23 cellular contexts compared by ENCODE assay signal in the genomic region with DNA sequence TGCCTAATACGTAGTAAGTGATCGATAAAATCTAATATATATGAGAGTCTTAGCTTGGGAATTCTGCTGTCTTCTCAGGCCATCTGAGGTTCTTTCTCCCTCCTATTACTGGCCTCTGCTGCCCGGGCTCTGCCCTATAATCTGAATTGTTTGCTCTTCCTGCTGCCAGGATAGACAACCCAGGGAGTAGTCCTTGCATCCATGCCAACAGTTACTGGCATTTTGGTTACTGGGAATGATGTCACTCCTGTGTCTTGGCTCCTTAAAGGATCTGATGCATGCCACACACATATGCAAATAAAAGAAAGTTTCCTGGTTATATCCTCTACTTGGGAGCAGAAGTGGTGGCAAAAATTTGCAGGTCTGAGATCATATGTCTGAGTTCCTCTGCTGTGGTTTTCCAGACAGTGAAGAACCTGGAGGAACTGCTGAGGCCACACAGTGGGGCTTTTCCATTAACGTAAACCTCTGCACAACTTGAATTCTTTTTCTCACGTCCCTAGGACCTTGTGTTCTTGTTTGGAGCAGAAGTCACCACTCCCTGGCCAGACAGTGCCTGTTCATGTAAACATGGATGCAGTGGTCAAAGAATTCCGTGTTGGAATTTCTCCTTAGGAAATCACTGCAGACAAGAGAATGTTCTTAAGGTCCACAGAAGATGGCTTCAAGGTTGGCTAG.
A peak's percentile ranks its signal among the peaks of the same experiment; 100 is the strongest.
DNase-seq lines count a peak whose midpoint lies in the region; ATAC-seq and TF ChIP-seq lines count a peak whose summit lies in the region.
"Had no signal": no experiment of that assay in that cellular context is flagged by ENCODE, and none has a peak within 500 bp of the region (broad histone marks: within the 10 kb centered on the region; RNA-seq: fewer than 3 reads in every experiment).

No MANE protein-coding gene starts in this region.

- H3K27ac ChIP-seq in C4-2B (peak overlapping the region; percentile 82; the same call in 1 of the 2 replicates), lower lobe of right lung (peak overlapping the region; percentile 34), ascending aorta (no peak overlapping the region)
- H3K27ac ChIP-seq: dorsolateral prefrontal cortex had no signal

- no peaks in the 10 kb centered on the region for H3K4me1 Mint-ChIP-seq in activated T-helper 2 cell treated with anti-CD3 and anti-CD28 coated beads, Interferon-gamma antibody, Interleukin-2, Interleukin-4, amounts not matched to agents 10 μg/mL and 5 μg/mL and 100 μg/mL, durations not matched to agents 14 hours and 24 hours and 36 hours (ENCODE audit: low read depth)
- H3K4me1 Mint-ChIP-seq: memory B cell, T-cell had no signal

- H3K36me3 ChIP-seq in lower lobe of right lung (no peaks in the 10 kb centered on the region), ascending aorta (no peaks in the 10 kb centered on the region)

- H3K27ac Mint-ChIP-seq in activated T-helper 2 cell treated with anti-CD3 and anti-CD28 coated beads, Interferon-gamma antibody, Interleukin-2, Interleukin-4, amounts not matched to agents 10 μg/mL and 5 μg/mL and 100 μg/mL, durations not matched to agents 14 hours and 24 hours and 36 hours = no peak overlapping the region
- H3K27ac Mint-ChIP-seq: activated CD8-positive, alpha-beta T cell treated with anti-CD3 and anti-CD28 coated beads, Interleukin-2, amount 10 ng/mL, durations not matched to agents 7 days and 5 days; memory B cell; stimulated activated memory B cell treated with anti-CD40 and anti-IgM and Interleukin-4, amounts not matched to agents 10 μg/mL and 1 μg/mL and 100 μg/mL, for 72 hours; T-cell had no signal

- H3K4me3 ChIP-seq in choroid plexus epithelial cell (ENCODE audit: low read depth, low read length) (no peak overlapping the region), lower lobe of right lung (no peak overlapping the region), ascending aorta (no peak overlapping the region)
- H3K4me3 ChIP-seq: dorsolateral prefrontal cortex, GM12878, smooth muscle cell had no signal

- ATAC-seq in lower lobe of right lung (peak in 1 of 2 donors; percentile 29), HG03378 (IDR thresholded peaks at IDR 0.05; ENCODE audit: unreplicated experiment) (no peak), GM19328 (IDR thresholded peaks at IDR 0.05; ENCODE audit: unreplicated experiment) (no peak)
- ATAC-seq: activated CD8-positive, alpha-beta T cell treated with anti-CD3 and anti-CD28 coated beads, Interleukin-2, amount 10 ng/mL, durations not matched to agents 7 days and 5 days; GM12878; Right ventricle myocardium inferior; stimulated activated memory B cell treated with anti-CD40 and anti-IgM and Interleukin-4, amounts not matched to agents 10 μg/mL and 1 μg/mL and 100 μg/mL, for 72 hours; T-cell had no signal

- H3K27me3 Mint-ChIP-seq in activated T-helper 2 cell treated with anti-CD3 and anti-CD28 coated beads, Interferon-gamma antibody, Interleukin-2, Interleukin-4, amounts not matched to agents 10 μg/mL and 5 μg/mL and 100 μg/mL, durations not matched to agents 14 hours and 24 hours and 36 hours (ENCODE audit: low read depth) = no peaks in the 10 kb centered on the region
- H3K27me3 Mint-ChIP-seq: T-cell had no signal

- TF ChIP-seq CTCF in C4-2B (conservative IDR thresholded peaks at IDR 0.05) = no peak
- no peak for TF ChIP-seq CTCF in choroid plexus epithelial cell (conservative IDR thresholded peaks at IDR 0.05; ENCODE audit: low read depth, low read length)
- TF ChIP-seq CTCF in lower lobe of right lung (IDR thresholded peaks at IDR 0.05) = no peak
- TF ChIP-seq CTCF in ascending aorta (IDR thresholded peaks at IDR 0.05) = no peak

- H3K4me1 ChIP-seq in lower lobe of right lung = peaks cover 12% of the 10 kb centered on the region
- H3K4me1 ChIP-seq in ascending aorta = no peaks in the 10 kb centered on the region

- intact Hi-C loops in lower lobe of right lung (cut with DNase I) = no loop called here
- intact Hi-C loops in ascending aorta (cut with DNase I) = no loop called here
- intact Hi-C loops in activated T-helper 2 cell treated with anti-CD3 and anti-CD28 coated beads, Interferon-gamma antibody, Interleukin-2, Interleukin-4, amounts not matched to agents 10 μg/mL and 5 μg/mL and 100 μg/mL, durations not matched to agents 14 hours and 24 hours and 36 hours (cut with micrococcal nuclease) = no loop called here

- H3K36me3 Mint-ChIP-seq in activated T-helper 2 cell treated with anti-CD3 and anti-CD28 coated beads, Interferon-gamma antibody, Interleukin-2, Interleukin-4, amounts not matched to agents 10 μg/mL and 5 μg/mL and 100 μg/mL, durations not matched to agents 14 hours and 24 hours and 36 hours (ENCODE audit: low read depth) = no peaks in the 10 kb centered on the region
- H3K36me3 Mint-ChIP-seq: memory B cell; stimulated activated memory B cell treated with anti-CD40 and anti-IgM and Interleukin-4, amounts not matched to agents 10 μg/mL and 1 μg/mL and 100 μg/mL, for 72 hours; T-cell had no signal

- H3K9me3 ChIP-seq in lower lobe of right lung = no peaks in the 10 kb centered on the region
- H3K9me3 ChIP-seq in ascending aorta = no peaks in the 10 kb centered on the region

- H3K4me3 Mint-ChIP-seq in activated T-helper 2 cell treated with anti-CD3 and anti-CD28 coated beads, Interferon-gamma antibody, Interleukin-2, Interleukin-4, amounts not matched to agents 10 μg/mL and 5 μg/mL and 100 μg/mL, durations not matched to agents 14 hours and 24 hours and 36 hours (ENCODE audit: low read depth) = no peak overlapping the region
- H3K4me3 Mint-ChIP-seq: activated CD8-positive, alpha-beta T cell treated with anti-CD3 and anti-CD28 coated beads, Interleukin-2, amount 10 ng/mL, durations not matched to agents 7 days and 5 days; memory B cell; stimulated activated memory B cell treated with anti-CD40 and anti-IgM and Interleukin-4, amounts not matched to agents 10 μg/mL and 1 μg/mL and 100 μg/mL, for 72 hours; T-cell had no signal

- H3K27me3 ChIP-seq in lower lobe of right lung (ENCODE audit: low read depth) (no peaks in the 10 kb centered on the region), ascending aorta (no peaks in the 10 kb centered on the region)

- DNase-seq in NCI-H2029 treated with DMSO at 0.1 percent for 48 hours (lab: John Stamatoyannopoulos, UW) (peak; percentile 72), choroid plexus epithelial cell (ENCODE audit: low read depth) (peak; percentile 57), lower lobe of right lung (no peak), ascending aorta (ENCODE audit: low spot score in 2 of 2) (no peak)
- no peak for DNase-seq in activated T-helper 2 cell treated with anti-CD3 and anti-CD28 coated beads, Interferon-gamma antibody, Interleukin-2, Interleukin-4, amounts not matched to agents 10 μg/mL and 5 μg/mL and 100 μg/mL, durations not matched to agents 14 hours and 24 hours and 36 hours (ENCODE audit: low spot score)
- DNase-seq: activated CD4-positive, CD25-positive, alpha-beta regulatory T cell treated with anti-CD3 and anti-CD28 coated beads, Interleukin-2, amount 50 U/mL, for 72 hours; activated CD8-positive, alpha-beta T cell treated with anti-CD3 and anti-CD28 coated beads, Interleukin-2, amount 10 ng/mL, durations not matched to agents 7 days and 5 days; AML-193; amniotic stem cell; caudate nucleus; DMS53; dorsolateral prefrontal cortex; kidney; NCI-H526; T-cell had no signal

- H3K9me3 Mint-ChIP-seq in activated T-helper 2 cell treated with anti-CD3 and anti-CD28 coated beads, Interferon-gamma antibody, Interleukin-2, Interleukin-4, amounts not matched to agents 10 μg/mL and 5 μg/mL and 100 μg/mL, durations not matched to agents 14 hours and 24 hours and 36 hours = peaks cover 8% of the 10 kb centered on the region

Comparison
In these comparisons a context has a peak if more than half of its experiments do, and no peak if none do; other contexts are left out.
1. H3K27ac ChIP-seq: peak in C4-2B (single experiment) and lower lobe of right lung (single experiment); none in ascending aorta (0 of 2).
2. DNase-seq: peak in NCI-H2029 treated with DMSO at 0.1 percent for 48 hours (single experiment) and choroid plexus epithelial cell (single experiment); none in lower lobe of right lung (single experiment), ascending aorta (0 of 2) and activated T-helper 2 cell treated with anti-CD3 and anti-CD28 coated beads, Interferon-gamma antibody, Interleukin-2, Interleukin-4, amounts not matched to agents 10 μg/mL and 5 μg/mL and 100 μg/mL, durations not matched to agents 14 hours and 24 hours and 36 hours (single experiment).